ENCODE assay signal across 8 cellular contexts in genomic region chr6:119110601-119111548, GRCh38. TPM values are rescaled to one million over a fixed set of nuclear protein-coding genes. Genes with fewer than 3 reads are reported as not detected.
DNase-seq lines count a peak whose midpoint lies in the region; ATAC-seq, FAIRE-seq and TF ChIP-seq lines count a peak whose summit lies in the region.

No MANE protein-coding gene starts in this region.

- H3K9me3 ChIP-seq in SJCRH30 (replicated peaks) (no peaks in the 10 kb centered on the region), breast epithelium (no peaks in the 10 kb centered on the region)

- TF ChIP-seq POLR2A in breast epithelium (IDR thresholded peaks at IDR 0.05): no peak

- DNase-seq in SIG-M5 treated with dmso at 0.1 percent for 504 hours (lab: John Stamatoyannopoulos, UW; ENCODE audit: unreplicated experiment) (peak; percentile 44), SIG-M5 (lab: John Stamatoyannopoulos, UW) (no peak), Kasumi-1 (lab: John Stamatoyannopoulos, UW) (peak; percentile 67 to 70), SJCRH30 (peak; percentile 28 to 78), breast epithelium (ENCODE audit: low spot score in 2 of 2) (peak in 1 of 2 donors; percentile 23)
- peak; percentile 30 for DNase-seq in stimulated activated CD8-positive, alpha-beta memory T cell treated with anti-CD3 and anti-CD28 coated beads, Interleukin-4, amount 100 ng/mL, for 48 hours

- FAIRE-seq in islet of Langerhans (lab: Jason Lieb, UNC): peak; percentile 96

- H3K4me3 ChIP-seq in SJCRH30: no peak overlapping the region; the same call in 1 of the 2 replicates
- peak overlapping the region in 1 of 3 donors; percentile 3 for H3K4me3 ChIP-seq in breast epithelium

- H3K4me1 ChIP-seq in SJCRH30 (no peaks in the 10 kb centered on the region), breast epithelium (no peaks in the 10 kb centered on the region)

- peak; percentile 85 for ATAC-seq in GM21723 (IDR thresholded peaks at IDR 0.05; ENCODE audit: unreplicated experiment)

- H3K36me3 ChIP-seq in SJCRH30 (no peaks in the 10 kb centered on the region), breast epithelium (no peaks in the 10 kb centered on the region)

- H3K27me3 ChIP-seq in SJCRH30 (no peaks in the 10 kb centered on the region), breast epithelium (no peaks in the 10 kb centered on the region)

- intact Hi-C loops in breast epithelium (cut with DNase I; ENCODE audit: low total_unique reads): no loop called here

- H3K27ac ChIP-seq in SJCRH30 (no peak overlapping the region), breast epithelium (no peak overlapping the region)

- TF ChIP-seq CTCF in breast epithelium (IDR thresholded peaks at IDR 0.05): peak; percentile 63 to 75 (median 72)

RNA-seq across cellular contexts. Expression of gene FAM184A, which starts 32.4 kb away (rescaled TPM):
- total RNA-seq in SJCRH30 (2014; rRNA removed; shearing (Covaris generic)): 8.9 and 11.3 TPM in 2 replicates
- 10 to 100 TPM in 1 of 3 donors, 1 to 10 TPM in 2; 7.0 to 12.8 (median 7.5) TPM for total RNA-seq in breast epithelium
